Comparison of ENCODE assay signal across 3 cellular contexts in the genomic region with DNA sequence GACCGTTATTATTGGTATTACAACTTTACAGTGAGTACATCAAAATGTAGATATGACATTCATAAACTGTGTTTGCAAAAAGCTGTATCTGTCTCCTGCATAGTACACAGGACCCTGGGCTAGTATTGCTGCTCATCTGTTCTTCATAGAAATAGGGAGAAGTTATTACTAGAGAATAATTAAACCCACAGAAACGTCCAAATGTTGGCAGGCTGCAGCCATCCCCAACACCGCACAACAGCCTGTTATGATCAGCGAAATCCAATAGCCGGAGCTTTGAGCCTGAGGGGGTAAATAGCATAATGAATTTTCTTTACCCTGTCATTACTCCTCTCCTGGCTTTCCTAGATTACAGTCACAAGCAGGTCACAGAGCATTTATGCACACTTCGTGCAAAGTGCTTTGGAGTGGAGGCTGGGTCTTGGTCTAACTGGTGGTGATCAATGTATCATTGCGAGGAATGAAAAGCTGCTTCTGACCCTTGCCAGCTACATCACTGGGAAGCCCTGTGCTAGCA.
TF ChIP-seq lines count a peak whose summit lies in the region.

No MANE protein-coding gene starts in this region.

TF ChIP-seq in A549, 52 proteins besides CTCF, POLR2A, EP300 and RAD21:
- no peak for TF ChIP-seq TP53 (CRISPR knock-in tag; IDR thresholded peaks at IDR 0.05)
- no peak for TF ChIP-seq GATA3 (IDR thresholded peaks at IDR 0.05; ENCODE audit: borderline replicate concordance)
- TF ChIP-seq BHLHE40 (IDR thresholded peaks at IDR 0.05; ENCODE audit: low read depth, low read length): no peak
- TF ChIP-seq, protein P1, sequence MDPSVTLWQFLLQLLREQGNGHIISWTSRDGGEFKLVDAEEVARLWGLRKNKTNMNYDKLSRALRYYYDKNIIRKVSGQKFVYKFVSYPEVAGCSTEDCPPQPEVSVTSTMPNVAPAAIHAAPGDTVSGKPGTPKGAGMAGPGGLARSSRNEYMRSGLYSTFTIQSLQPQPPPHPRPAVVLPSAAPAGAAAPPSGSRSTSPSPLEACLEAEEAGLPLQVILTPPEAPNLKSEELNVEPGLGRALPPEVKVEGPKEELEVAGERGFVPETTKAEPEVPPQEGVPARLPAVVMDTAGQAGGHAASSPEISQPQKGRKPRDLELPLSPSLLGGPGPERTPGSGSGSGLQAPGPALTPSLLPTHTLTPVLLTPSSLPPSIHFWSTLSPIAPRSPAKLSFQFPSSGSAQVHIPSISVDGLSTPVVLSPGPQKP (IDR thresholded peaks at IDR 0.05; ENCODE audit: low read depth, low read length): no peak
- TF ChIP-seq JUN (IDR thresholded peaks at IDR 0.05): no peak
- TF ChIP-seq TFCP2L1 (CRISPR knock-in tag; IDR thresholded peaks at IDR 0.05): no peak
- TF ChIP-seq HDAC2 (IDR thresholded peaks at IDR 0.05): no peak
- TF ChIP-seq MAFK (IDR thresholded peaks at IDR 0.05; ENCODE audit: partially characterized antibody): no peak
- TF ChIP-seq RNF2 (IDR thresholded peaks at IDR 0.05; ENCODE audit: borderline replicate concordance, low read depth): no peak
- TF ChIP-seq HOXA7 (CRISPR knock-in tag; IDR thresholded peaks at IDR 0.05): no peak
- no peak for TF ChIP-seq HOXB13 (CRISPR knock-in tag; IDR thresholded peaks at IDR 0.05; ENCODE audit: low read depth)
- TF ChIP-seq, protein P2, sequence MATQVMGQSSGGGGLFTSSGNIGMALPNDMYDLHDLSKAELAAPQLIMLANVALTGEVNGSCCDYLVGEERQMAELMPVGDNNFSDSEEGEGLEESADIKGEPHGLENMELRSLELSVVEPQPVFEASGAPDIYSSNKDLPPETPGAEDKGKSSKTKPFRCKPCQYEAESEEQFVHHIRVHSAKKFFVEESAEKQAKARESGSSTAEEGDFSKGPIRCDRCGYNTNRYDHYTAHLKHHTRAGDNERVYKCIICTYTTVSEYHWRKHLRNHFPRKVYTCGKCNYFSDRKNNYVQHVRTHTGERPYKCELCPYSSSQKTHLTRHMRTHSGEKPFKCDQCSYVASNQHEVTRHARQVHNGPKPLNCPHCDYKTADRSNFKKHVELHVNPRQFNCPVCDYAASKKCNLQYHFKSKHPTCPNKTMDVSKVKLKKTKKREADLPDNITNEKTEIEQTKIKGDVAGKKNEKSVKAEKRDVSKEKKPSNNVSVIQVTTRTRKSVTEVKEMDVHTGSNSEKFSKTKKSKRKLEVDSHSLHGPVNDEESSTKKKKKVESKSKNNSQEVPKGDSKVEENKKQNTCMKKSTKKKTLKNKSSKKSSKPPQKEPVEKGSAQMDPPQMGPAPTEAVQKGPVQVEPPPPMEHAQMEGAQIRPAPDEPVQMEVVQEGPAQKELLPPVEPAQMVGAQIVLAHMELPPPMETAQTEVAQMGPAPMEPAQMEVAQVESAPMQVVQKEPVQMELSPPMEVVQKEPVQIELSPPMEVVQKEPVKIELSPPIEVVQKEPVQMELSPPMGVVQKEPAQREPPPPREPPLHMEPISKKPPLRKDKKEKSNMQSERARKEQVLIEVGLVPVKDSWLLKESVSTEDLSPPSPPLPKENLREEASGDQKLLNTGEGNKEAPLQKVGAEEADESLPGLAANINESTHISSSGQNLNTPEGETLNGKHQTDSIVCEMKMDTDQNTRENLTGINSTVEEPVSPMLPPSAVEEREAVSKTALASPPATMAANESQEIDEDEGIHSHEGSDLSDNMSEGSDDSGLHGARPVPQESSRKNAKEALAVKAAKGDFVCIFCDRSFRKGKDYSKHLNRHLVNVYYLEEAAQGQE (IDR thresholded peaks at IDR 0.05): no peak
- TF ChIP-seq RARB (CRISPR knock-in tag; IDR thresholded peaks at IDR 0.05): no peak
- no peak for TF ChIP-seq FOXS1 (CRISPR knock-in tag; IDR thresholded peaks at IDR 0.05)
- TF ChIP-seq, protein P3, sequence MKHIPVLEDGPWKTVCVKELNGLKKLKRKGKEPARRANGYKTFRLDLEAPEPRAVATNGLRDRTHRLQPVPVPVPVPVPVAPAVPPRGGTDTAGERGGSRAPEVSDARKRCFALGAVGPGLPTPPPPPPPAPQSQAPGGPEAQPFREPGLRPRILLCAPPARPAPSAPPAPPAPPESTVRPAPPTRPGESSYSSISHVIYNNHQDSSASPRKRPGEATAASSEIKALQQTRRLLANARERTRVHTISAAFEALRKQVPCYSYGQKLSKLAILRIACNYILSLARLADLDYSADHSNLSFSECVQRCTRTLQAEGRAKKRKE (CRISPR knock-in tag; IDR thresholded peaks at IDR 0.05; ENCODE audit: low read depth): no peak
- no peak for TF ChIP-seq MAZ (IDR thresholded peaks at IDR 0.05; ENCODE audit: borderline replicate concordance, low read depth, low read length)
- TF ChIP-seq FOSB (CRISPR knock-in tag; IDR thresholded peaks at IDR 0.05): no peak
- TF ChIP-seq CBX2 (IDR thresholded peaks at IDR 0.05; ENCODE audit: borderline replicate concordance, low read depth): no peak

TF ChIP-seq in HEK293, 187 proteins besides CTCF, POLR2A, EP300 and RAD21:
- no peak for TF ChIP-seq GLIS1 (tag by site-specific recombination; IDR thresholded peaks at IDR 0.05)
- TF ChIP-seq ZBTB20 (tag by site-specific recombination; IDR thresholded peaks at IDR 0.05): peak; percentile 29; the same call in 1 of the 2 replicates
- peak; percentile 83 for TF ChIP-seq SP7 (tag by site-specific recombination; IDR thresholded peaks at IDR 0.05)
TF ChIP-seq in HEK293: peak in this region for 2.

TF ChIP-seq in SK-N-SH, 30 proteins besides CTCF, POLR2A, EP300 and RAD21:
- TF ChIP-seq GATA2 (CRISPR knock-in tag; IDR thresholded peaks at IDR 0.05): 0 out of 2 replicates have a peak, but pooled peaks have one; percentile 16
- no peak for TF ChIP-seq NRF1 (IDR thresholded peaks at IDR 0.05; ENCODE audit: low read depth, low read length)
